ENCODE assay signal across 24 cellular contexts in the genomic region with DNA sequence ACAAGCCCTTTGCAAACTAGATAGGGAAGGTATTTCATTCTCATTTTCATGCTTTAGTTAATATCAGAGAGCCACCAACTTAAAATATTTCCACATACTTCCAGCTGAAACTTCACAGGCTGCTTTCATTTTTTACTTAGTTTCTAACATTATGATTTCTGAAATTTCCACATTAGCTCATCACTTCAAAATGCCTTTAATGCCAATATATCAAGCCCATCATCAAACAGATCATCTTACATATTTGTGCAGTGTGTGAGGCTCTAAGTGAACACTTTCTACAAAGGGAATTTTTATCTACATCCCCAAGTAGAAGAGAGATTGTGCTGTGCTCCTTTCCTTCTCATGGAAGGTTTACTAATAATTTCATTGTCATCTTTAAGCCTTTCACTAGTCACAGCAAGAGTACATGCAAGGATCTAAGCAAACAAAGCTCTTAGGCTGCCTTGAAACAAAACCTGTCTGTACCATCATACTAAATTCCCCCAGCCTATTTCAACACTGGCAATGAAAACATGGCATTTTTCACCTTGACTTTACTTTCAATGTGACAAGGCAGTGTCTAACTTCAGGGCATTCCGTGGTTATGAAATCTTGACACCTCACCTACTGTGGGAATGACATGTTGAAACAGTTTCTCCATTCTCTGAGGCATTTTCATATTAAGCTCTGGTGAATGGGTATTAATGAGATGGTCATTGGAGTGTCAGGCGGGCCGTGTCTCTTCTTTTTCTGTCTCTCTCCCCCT. TPM values are rescaled to one million over a fixed set of nuclear protein-coding genes. Genes with fewer than 3 reads are reported as not detected.
"Had no signal": no experiment of that assay in that cellular context is flagged by ENCODE, and none has a peak within 500 bp of the region (broad histone marks: within the 10 kb centered on the region; RNA-seq: fewer than 3 reads in every experiment).

No MANE protein-coding gene starts in this region.

- H3K36me3 Mint-ChIP-seq: activated naive CD4-positive, alpha-beta T cell treated with anti-CD3 and anti-CD28 coated beads, Interleukin-2, amount 50 U/mL, for 24 hours; naive thymus-derived CD4-positive, alpha-beta T cell had no signal

- H3K4me3 Mint-ChIP-seq: activated CD8-positive, alpha-beta T cell treated with anti-CD3 and anti-CD28 coated beads for 36 hours; activated naive CD4-positive, alpha-beta T cell treated with anti-CD3 and anti-CD28 coated beads, Interleukin-2, amount 50 U/mL, for 24 hours; dendritic cell treated with granulocyte-macrophage colony-stimulating factor and Interleukin-4, amounts not matched to agents 40 ng/mL and 50 ng/mL, for 4 days; naive thymus-derived CD4-positive, alpha-beta T cell had no signal

- H3K9me3 ChIP-seq: ovary, right lobe of liver, stomach, upper lobe of left lung had no signal

- H3K4me1 Mint-ChIP-seq: activated naive CD4-positive, alpha-beta T cell treated with anti-CD3 and anti-CD28 coated beads, Interleukin-2, amount 50 U/mL, for 24 hours had no signal

- H3K36me3 ChIP-seq: cardiac muscle cell, ovary, right lobe of liver, stomach, upper lobe of left lung had no signal

- H3K27me3 Mint-ChIP-seq: activated CD8-positive, alpha-beta T cell treated with anti-CD3 and anti-CD28 coated beads for 36 hours; activated naive CD4-positive, alpha-beta T cell treated with anti-CD3 and anti-CD28 coated beads, Interleukin-2, amount 50 U/mL, for 24 hours; dendritic cell treated with granulocyte-macrophage colony-stimulating factor and Interleukin-4, amounts not matched to agents 40 ng/mL and 50 ng/mL, for 4 days had no signal

- H3K27me3 ChIP-seq: cardiac muscle cell, ovary, right lobe of liver, stomach, upper lobe of left lung had no signal

- ATAC-seq: activated CD8-positive, alpha-beta T cell treated with anti-CD3 and anti-CD28 coated beads for 36 hours; left lobe of liver; naive thymus-derived CD4-positive, alpha-beta T cell had no signal

- H3K27ac ChIP-seq: cardiac muscle cell, ovary, right lobe of liver, stomach, upper lobe of left lung had no signal

- H3K9me3 Mint-ChIP-seq: activated CD8-positive, alpha-beta T cell treated with anti-CD3 and anti-CD28 coated beads for 36 hours; activated naive CD4-positive, alpha-beta T cell treated with anti-CD3 and anti-CD28 coated beads, Interleukin-2, amount 50 U/mL, for 24 hours; dendritic cell treated with granulocyte-macrophage colony-stimulating factor and Interleukin-4, amounts not matched to agents 40 ng/mL and 50 ng/mL, for 4 days; naive thymus-derived CD4-positive, alpha-beta T cell had no signal

- H3K27ac Mint-ChIP-seq: activated CD8-positive, alpha-beta T cell treated with anti-CD3 and anti-CD28 coated beads for 36 hours; activated naive CD4-positive, alpha-beta T cell treated with anti-CD3 and anti-CD28 coated beads, Interleukin-2, amount 50 U/mL, for 24 hours; dendritic cell treated with granulocyte-macrophage colony-stimulating factor and Interleukin-4, amounts not matched to agents 40 ng/mL and 50 ng/mL, for 4 days; naive thymus-derived CD4-positive, alpha-beta T cell had no signal

- H3K4me3 ChIP-seq: cardiac muscle cell, ovary, right lobe of liver, stomach, upper lobe of left lung had no signal

- DNase-seq: activated CD4-positive, alpha-beta T cell treated with anti-CD3 and anti-CD28 coated beads for 48 hours; activated CD4-positive, CD25-positive, alpha-beta regulatory T cell; activated CD8-positive, alpha-beta T cell treated with anti-CD3 and anti-CD28 coated beads for 36 hours; activated gamma-delta T cell; activated T-cell treated with anti-CD3 and anti-CD28 coated beads, Interleukin-2, amount 50 U/mL, for 48 hours; effector memory CD4-positive, alpha-beta T cell; foreskin melanocyte; glutamatergic neuron; hypothalamus; islet precursor cell; naive thymus-derived CD4-positive, alpha-beta T cell; ovary; right lobe of liver; small intestine; stimulated activated CD4-positive, alpha-beta T cell treated with anti-CD3 and anti-CD28 coated beads, Interleukin-15, amount 100 ng/mL, for 24 hours; stimulated activated CD4-positive, alpha-beta T cell treated with anti-CD3 and anti-CD28 coated beads, Interleukin-2, amount 100 ng/mL, for 48 hours; stomach; upper lobe of left lung had no signal

RNA-seq across cellular contexts. Expression of a gene that starts 45.4 kb away (rescaled TPM):
- total RNA-seq: endothelial cell of umbilical vein, pulmonary artery endothelial cell had no signal
- polyA plus RNA-seq: endothelial cell of umbilical vein had no signal
